In the genomic region with DNA sequence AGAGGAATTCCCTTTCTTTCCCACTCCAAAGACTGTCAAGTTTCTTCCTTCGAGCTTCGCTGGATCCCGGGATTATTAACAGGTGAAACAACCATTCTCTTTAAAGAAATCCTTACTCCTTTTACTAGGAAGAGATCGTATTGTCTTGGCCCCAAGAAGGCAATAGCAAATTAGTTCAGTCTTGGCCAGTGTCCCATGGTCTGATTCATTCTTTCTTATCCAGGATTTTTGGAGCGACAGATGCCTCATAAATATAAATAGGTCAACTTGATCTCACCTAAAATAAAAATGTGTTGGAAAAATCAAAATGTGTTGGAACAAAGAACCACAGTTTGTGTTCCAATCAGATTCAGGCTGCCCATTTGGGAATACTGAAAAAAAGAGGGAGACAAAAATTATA, we compare ENCODE assay signal across 1 cellular context.
TF ChIP-seq lines count a peak whose summit lies in the region.

No MANE protein-coding gene starts in this region.

TF ChIP-seq in K562, 482 proteins besides CTCF, POLR2A, EP300 and RAD21 (continued from another document):
- TF ChIP-seq, protein P1, sequence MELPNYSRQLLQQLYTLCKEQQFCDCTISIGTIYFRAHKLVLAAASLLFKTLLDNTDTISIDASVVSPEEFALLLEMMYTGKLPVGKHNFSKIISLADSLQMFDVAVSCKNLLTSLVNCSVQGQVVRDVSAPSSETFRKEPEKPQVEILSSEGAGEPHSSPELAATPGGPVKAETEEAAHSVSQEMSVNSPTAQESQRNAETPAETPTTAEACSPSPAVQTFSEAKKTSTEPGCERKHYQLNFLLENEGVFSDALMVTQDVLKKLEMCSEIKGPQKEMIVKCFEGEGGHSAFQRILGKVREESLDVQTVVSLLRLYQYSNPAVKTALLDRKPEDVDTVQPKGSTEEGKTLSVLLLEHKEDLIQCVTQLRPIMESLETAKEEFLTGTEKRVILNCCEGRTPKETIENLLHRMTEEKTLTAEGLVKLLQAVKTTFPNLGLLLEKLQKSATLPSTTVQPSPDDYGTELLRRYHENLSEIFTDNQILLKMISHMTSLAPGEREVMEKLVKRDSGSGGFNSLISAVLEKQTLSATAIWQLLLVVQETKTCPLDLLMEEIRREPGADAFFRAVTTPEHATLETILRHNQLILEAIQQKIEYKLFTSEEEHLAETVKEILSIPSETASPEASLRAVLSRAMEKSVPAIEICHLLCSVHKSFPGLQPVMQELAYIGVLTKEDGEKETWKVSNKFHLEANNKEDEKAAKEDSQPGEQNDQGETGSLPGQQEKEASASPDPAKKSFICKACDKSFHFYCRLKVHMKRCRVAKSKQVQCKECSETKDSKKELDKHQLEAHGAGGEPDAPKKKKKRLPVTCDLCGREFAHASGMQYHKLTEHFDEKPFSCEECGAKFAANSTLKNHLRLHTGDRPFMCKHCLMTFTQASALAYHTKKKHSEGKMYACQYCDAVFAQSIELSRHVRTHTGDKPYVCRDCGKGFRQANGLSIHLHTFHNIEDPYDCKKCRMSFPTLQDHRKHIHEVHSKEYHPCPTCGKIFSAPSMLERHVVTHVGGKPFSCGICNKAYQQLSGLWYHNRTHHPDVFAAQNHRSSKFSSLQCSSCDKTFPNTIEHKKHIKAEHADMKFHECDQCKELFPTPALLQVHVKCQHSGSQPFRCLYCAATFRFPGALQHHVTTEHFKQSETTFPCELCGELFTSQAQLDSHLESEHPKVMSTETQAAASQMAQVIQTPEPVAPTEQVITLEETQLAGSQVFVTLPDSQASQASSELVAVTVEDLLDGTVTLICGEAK (IDR thresholded peaks at IDR 0.05) = no peak
- TF ChIP-seq, protein P1 (CRISPR knock-in tag; IDR thresholded peaks at IDR 0.05) = no peak
- no peak for TF ChIP-seq ZNF143 (CRISPR knock-in tag; IDR thresholded peaks at IDR 0.05)
- TF ChIP-seq, protein P2, sequence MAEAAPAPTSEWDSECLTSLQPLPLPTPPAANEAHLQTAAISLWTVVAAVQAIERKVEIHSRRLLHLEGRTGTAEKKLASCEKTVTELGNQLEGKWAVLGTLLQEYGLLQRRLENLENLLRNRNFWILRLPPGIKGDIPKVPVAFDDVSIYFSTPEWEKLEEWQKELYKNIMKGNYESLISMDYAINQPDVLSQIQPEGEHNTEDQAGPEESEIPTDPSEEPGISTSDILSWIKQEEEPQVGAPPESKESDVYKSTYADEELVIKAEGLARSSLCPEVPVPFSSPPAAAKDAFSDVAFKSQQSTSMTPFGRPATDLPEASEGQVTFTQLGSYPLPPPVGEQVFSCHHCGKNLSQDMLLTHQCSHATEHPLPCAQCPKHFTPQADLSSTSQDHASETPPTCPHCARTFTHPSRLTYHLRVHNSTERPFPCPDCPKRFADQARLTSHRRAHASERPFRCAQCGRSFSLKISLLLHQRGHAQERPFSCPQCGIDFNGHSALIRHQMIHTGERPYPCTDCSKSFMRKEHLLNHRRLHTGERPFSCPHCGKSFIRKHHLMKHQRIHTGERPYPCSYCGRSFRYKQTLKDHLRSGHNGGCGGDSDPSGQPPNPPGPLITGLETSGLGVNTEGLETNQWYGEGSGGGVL (CRISPR knock-in tag; IDR thresholded peaks at IDR 0.05) = no peak
- TF ChIP-seq MEF2A (IDR thresholded peaks at IDR 0.05; ENCODE audit: control insufficient read depth, low read depth, low read length) = no peak
- TF ChIP-seq, protein P3, sequence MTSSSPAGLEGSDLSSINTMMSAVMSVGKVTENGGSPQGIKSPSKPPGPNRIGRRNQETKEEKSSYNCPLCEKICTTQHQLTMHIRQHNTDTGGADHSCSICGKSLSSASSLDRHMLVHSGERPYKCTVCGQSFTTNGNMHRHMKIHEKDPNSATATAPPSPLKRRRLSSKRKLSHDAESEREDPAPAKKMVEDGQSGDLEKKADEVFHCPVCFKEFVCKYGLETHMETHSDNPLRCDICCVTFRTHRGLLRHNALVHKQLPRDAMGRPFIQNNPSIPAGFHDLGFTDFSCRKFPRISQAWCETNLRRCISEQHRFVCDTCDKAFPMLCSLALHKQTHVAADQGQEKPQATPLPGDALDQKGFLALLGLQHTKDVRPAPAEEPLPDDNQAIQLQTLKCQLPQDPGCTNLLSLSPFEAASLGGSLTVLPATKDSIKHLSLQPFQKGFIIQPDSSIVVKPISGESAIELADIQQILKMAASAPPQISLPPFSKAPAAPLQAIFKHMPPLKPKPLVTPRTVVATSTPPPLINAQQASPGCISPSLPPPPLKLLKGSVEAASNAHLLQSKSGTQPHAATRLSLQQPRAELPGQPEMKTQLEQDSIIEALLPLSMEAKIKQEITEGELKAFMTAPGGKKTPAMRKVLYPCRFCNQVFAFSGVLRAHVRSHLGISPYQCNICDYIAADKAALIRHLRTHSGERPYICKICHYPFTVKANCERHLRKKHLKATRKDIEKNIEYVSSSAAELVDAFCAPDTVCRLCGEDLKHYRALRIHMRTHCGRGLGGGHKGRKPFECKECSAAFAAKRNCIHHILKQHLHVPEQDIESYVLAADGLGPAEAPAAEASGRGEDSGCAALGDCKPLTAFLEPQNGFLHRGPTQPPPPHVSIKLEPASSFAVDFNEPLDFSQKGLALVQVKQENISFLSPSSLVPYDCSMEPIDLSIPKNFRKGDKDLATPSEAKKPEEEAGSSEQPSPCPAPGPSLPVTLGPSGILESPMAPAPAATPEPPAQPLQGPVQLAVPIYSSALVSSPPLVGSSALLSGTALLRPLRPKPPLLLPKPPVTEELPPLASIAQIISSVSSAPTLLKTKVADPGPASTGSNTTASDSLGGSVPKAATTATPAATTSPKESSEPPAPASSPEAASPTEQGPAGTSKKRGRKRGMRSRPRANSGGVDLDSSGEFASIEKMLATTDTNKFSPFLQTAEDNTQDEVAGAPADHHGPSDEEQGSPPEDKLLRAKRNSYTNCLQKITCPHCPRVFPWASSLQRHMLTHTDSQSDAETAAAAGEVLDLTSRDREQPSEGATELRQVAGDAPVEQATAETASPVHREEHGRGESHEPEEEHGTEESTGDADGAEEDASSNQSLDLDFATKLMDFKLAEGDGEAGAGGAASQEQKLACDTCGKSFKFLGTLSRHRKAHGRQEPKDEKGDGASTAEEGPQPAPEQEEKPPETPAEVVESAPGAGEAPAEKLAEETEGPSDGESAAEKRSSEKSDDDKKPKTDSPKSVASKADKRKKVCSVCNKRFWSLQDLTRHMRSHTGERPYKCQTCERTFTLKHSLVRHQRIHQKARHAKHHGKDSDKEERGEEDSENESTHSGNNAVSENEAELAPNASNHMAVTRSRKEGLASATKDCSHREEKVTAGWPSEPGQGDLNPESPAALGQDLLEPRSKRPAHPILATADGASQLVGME (CRISPR knock-in tag; IDR thresholded peaks at IDR 0.05) = no peak
- TF ChIP-seq LCOR (CRISPR knock-in tag; IDR thresholded peaks at IDR 0.05) = no peak
- no peak for TF ChIP-seq GABPA (tag; conservative IDR thresholded peaks at IDR 0.05; ENCODE audit: low read depth)
- TF ChIP-seq, protein P4, sequence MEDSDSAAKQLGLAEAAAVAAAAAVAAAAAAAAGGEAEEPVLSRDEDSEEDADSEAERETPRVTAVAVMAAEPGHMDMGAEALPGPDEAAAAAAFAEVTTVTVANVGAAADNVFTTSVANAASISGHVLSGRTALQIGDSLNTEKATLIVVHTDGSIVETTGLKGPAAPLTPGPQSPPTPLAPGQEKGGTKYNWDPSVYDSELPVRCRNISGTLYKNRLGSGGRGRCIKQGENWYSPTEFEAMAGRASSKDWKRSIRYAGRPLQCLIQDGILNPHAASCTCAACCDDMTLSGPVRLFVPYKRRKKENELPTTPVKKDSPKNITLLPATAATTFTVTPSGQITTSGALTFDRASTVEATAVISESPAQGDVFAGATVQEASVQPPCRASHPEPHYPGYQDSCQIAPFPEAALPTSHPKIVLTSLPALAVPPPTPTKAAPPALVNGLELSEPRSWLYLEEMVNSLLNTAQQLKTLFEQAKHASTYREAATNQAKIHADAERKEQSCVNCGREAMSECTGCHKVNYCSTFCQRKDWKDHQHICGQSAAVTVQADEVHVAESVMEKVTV (CRISPR knock-in tag; IDR thresholded peaks at IDR 0.05) = no peak
- no peak for TF ChIP-seq ETV5 (CRISPR knock-in tag; IDR thresholded peaks at IDR 0.05; ENCODE audit: low read depth)
- no peak for TF ChIP-seq PURB (CRISPR knock-in tag; IDR thresholded peaks at IDR 0.05; ENCODE audit: low read depth)
- TF ChIP-seq ZNF778 (CRISPR knock-in tag; IDR thresholded peaks at IDR 0.05) = no peak
- TF ChIP-seq CBX5 (IDR thresholded peaks at IDR 0.05; ENCODE audit: borderline replicate concordance, low read depth) = no peak
- TF ChIP-seq, protein P5, sequence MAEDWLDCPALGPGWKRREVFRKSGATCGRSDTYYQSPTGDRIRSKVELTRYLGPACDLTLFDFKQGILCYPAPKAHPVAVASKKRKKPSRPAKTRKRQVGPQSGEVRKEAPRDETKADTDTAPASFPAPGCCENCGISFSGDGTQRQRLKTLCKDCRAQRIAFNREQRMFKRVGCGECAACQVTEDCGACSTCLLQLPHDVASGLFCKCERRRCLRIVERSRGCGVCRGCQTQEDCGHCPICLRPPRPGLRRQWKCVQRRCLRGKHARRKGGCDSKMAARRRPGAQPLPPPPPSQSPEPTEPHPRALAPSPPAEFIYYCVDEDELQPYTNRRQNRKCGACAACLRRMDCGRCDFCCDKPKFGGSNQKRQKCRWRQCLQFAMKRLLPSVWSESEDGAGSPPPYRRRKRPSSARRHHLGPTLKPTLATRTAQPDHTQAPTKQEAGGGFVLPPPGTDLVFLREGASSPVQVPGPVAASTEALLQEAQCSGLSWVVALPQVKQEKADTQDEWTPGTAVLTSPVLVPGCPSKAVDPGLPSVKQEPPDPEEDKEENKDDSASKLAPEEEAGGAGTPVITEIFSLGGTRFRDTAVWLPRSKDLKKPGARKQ (CRISPR knock-in tag; IDR thresholded peaks at IDR 0.05) = no peak
- no peak for TF ChIP-seq ZNF212 (CRISPR knock-in tag; IDR thresholded peaks at IDR 0.05)
- no peak for TF ChIP-seq SAFB (IDR thresholded peaks at IDR 0.05; ENCODE audit: borderline replicate concordance, low read depth, low read length)
- TF ChIP-seq BRCA1 (IDR thresholded peaks at IDR 0.05) = no peak
- TF ChIP-seq BRCA1 (CRISPR knock-in tag; IDR thresholded peaks at IDR 0.05) = no peak
